14 cellular contexts compared by ENCODE assay signal in the genomic region with DNA sequence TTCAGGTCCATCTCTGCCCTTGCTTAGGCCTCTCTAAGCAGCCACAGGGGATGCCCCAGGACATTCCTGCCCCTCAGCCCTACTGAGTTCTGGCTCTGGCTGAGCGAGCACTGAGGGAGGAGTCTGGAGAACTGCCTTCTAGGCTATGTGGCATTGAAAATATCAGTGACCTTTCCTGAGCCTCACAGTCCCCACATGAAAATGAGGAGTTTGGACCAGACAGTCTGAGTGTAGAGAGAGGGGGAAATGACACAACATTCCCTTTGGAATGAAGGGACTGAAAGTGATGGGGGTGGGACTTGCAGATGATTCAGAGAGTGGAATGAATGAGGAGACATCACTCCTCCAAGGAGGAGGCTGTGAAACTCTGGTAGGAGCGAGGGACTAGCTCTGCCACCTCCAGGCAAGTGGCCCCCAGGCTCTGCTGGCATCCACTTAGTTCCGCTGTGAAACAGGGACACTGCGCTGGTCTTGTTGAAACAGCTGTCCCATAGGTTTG. TPM values are rescaled to one million over a fixed set of nuclear protein-coding genes. Genes with fewer than 3 reads are reported as not detected.
DNase-seq lines count a peak whose midpoint lies in the region; ATAC-seq, FAIRE-seq and TF ChIP-seq lines count a peak whose summit lies in the region.
"Had no signal": no experiment of that assay in that cellular context is flagged by ENCODE, and none has a peak within 500 bp of the region (broad histone marks: within the 10 kb centered on the region; RNA-seq: fewer than 3 reads in every experiment).

No MANE protein-coding gene starts in this region.

- TF ChIP-seq CTCF in AG09309 (IDR thresholded peaks at IDR 0.05; ENCODE audit: control insufficient read depth, insufficient read depth, low read depth, low read length, missing control alignments) (no peak), fibroblast of mammary gland (conservative IDR thresholded peaks at IDR 0.05; ENCODE audit: control insufficient read depth, insufficient read depth, low read depth, low read length) (no peak), pancreas (IDR thresholded peaks at IDR 0.05) (no peak), BE2C (IDR thresholded peaks at IDR 0.05; ENCODE audit: low read depth, low read length) (no peak)

- peak; percentile 37 to 59 (median 48) for ATAC-seq in pancreas
- ATAC-seq in HG03354 (IDR thresholded peaks at IDR 0.05; ENCODE audit: poor library complexity, severe bottlenecking, unreplicated experiment) = no peak
- no peak for ATAC-seq in HG03457 (IDR thresholded peaks at IDR 0.05; ENCODE audit: unreplicated experiment)

- H3K27me3 ChIP-seq in pancreas = no peaks in the 10 kb centered on the region
- H3K27me3 ChIP-seq in BE2C = no peaks in the 10 kb centered on the region

- H3K36me3 ChIP-seq in pancreas (peaks cover 0 to 5% (median 0%) of the 10 kb centered on the region in 3 donors), BE2C (peaks cover 37% of the 10 kb centered on the region)
- H3K36me3 ChIP-seq: lower lobe of right lung had no signal

- 45 to 48% methylated on average over 4 of the region's 4 CpGs for WGBS in pancreas, 2 donors

- intact Hi-C loops in pancreas (cut with DNase I) = loop anchor here in 2 of 3 donors (5.0 kb wide), 2 partner anchors 98 to 208 kb away; no protein-coding TSS in a partner anchor

- H3K9me3 ChIP-seq in pancreas (no peaks in the 10 kb centered on the region), BE2C (no peaks in the 10 kb centered on the region)
- H3K9me3 ChIP-seq: lower lobe of right lung had no signal

- H3K27ac ChIP-seq in pancreas = peak overlapping the region in 3 of 4 donors; percentile 75 to 89 (median 84)
- H3K27ac ChIP-seq: VCaP had no signal

- DNase-seq in AG09309 (ENCODE audit: low read depth) (peak; percentile 61), RPMI7951 (ENCODE audit: low read depth) (peak; percentile 68), fibroblast of mammary gland (ENCODE audit: low read depth) (peak; percentile 88), pancreas (peak in 4 of 6 donors; percentile 64 to 78 (median 72)), BE2C (no peak), cortex of kidney (lab: John Stamatoyannopoulos, UW) (no peak)
- DNase-seq: CD4-positive, alpha-beta T cell; GOT3; lower lobe of right lung; NCI-H1105 treated with DMSO at 0.1 percent for 48 hours; stimulated activated naive B cell treated with anti-CD40 and anti-IgM and Interleukin-4, amounts not matched to agents 10 μg/mL and 1 μg/mL and 100 μg/mL, for 72 hours had no signal

- H3K4me3 ChIP-seq in AG09309 (ENCODE audit: control insufficient read depth, low read depth, low read length) (no peak overlapping the region), fibroblast of mammary gland (ENCODE audit: control insufficient read depth, low read depth, low read length) (no peak overlapping the region), pancreas (peak overlapping the region in 2 of 4 donors; percentile 17 to 32), BE2C (ENCODE audit: low read depth, low read length) (no peak overlapping the region)
- H3K4me3 ChIP-seq: lower lobe of right lung had no signal

- H3K4me1 ChIP-seq in pancreas (peaks cover 12 to 37% (median 20%) of the 10 kb centered on the region in 3 donors), BE2C (peaks cover 43% of the 10 kb centered on the region)

- FAIRE-seq in pancreas (lab: Jason Lieb, UNC) = no peak

RNA-seq across cellular contexts. Expression of a gene that starts 8.0 kb away (rescaled TPM):
- 2.5 and 3.6 TPM in 2 replicates for total RNA-seq in RPMI7951 (2014; rRNA removed; shearing (Covaris generic))
- total RNA-seq in pancreas = 100 to 1,000 TPM in 4 of 6 donors, 10 to 100 TPM in 2; 90.4 to 166 (median 114) TPM
- 10 to 100 TPM; 38.5 to 93.7 TPM for polyA plus RNA-seq in pancreas
- 65.0 TPM for polyA plus RNA-seq in BE2C (2012; ENCODE audit: insufficient read depth, insufficient read length, low read depth)

Comparison
In these comparisons a context has a peak if more than half of its experiments do, and no peak if none do; other contexts are left out.
1. DNase-seq: peak in AG09309 (single experiment), RPMI7951 (single experiment), fibroblast of mammary gland (single experiment) and pancreas (4 of 6); none in BE2C (single experiment) and cortex of kidney (single experiment).
2. ATAC-seq: peak in pancreas (4 of 4); none in HG03354 (single experiment) and HG03457 (single experiment).
3. RNA of a gene that starts 8.0 kb away (total RNA-seq): 90.4 to 166 TPM in pancreas; 2.5 to 3.6 TPM in RPMI7951; every median in the first group is over 10 times any median in the second.